ENCODE assay signal across 14 cellular contexts in genomic region chr7:30894866-30895408, GRCh38. TPM values are rescaled to one million over a fixed set of nuclear protein-coding genes. Genes with fewer than 3 reads are reported as not detected.
DNase-seq lines count a peak whose midpoint lies in the region; FAIRE-seq and TF ChIP-seq lines count a peak whose summit lies in the region.
"Had no signal": no experiment of that assay in that cellular context is flagged by ENCODE, and none has a peak within 500 bp of the region (broad histone marks: within the 10 kb centered on the region; RNA-seq: fewer than 3 reads in every experiment).

No MANE protein-coding gene starts in this region.

- peak overlapping the region; percentile 8 for H2BK12ac ChIP-seq in neuronal stem cell (ENCODE audit: low read length)

- H3K79me1 ChIP-seq in neuronal stem cell (ENCODE audit: low read depth, low read length), result no peaks in the 10 kb centered on the region

- no peak overlapping the region for H3K27ac Mint-ChIP-seq in immature natural killer cell

- H3K4me1 ChIP-seq in BLaER1 (peaks cover 87% of the 10 kb centered on the region), neuronal stem cell (ENCODE audit: control insufficient read depth in 2 of 2, insufficient read depth in 1 of 2, low read depth in 1 of 2, low read length in 2 of 2) (peaks cover 0 to 7% of the 10 kb centered on the region in 2 donors)

- no peak overlapping the region for H3K18ac ChIP-seq in neuronal stem cell (ENCODE audit: low read length)

- H3K23ac ChIP-seq in neuronal stem cell (ENCODE audit: low read depth, low read length, poor library complexity), result no peak overlapping the region

- TF ChIP-seq CTCF in choroid plexus epithelial cell (conservative IDR thresholded peaks at IDR 0.05; ENCODE audit: low read depth, low read length), result peak; percentile 53

- peaks cover 0 to 6% (median 6%) of the 10 kb centered on the region in 3 donors for H3K27me3 Mint-ChIP-seq in immature natural killer cell (ENCODE audit: low read depth in 3 of 3)

- H3K27me3 ChIP-seq in BLaER1 (no peaks in the 10 kb centered on the region), neuronal stem cell (ENCODE audit: control insufficient read depth in 3 of 3, insufficient read depth in 3 of 3, low read depth in 1 of 3, low read length in 3 of 3) (no peaks in the 10 kb centered on the region)

- H3K4ac ChIP-seq in neuronal stem cell (ENCODE audit: low read length), result no peak overlapping the region

- H3K27ac ChIP-seq in BLaER1 (no peak overlapping the region), neuronal stem cell (replicated peaks; ENCODE audit: low read length) (no peak overlapping the region)

- H2AK5ac ChIP-seq in neuronal stem cell (ENCODE audit: low read depth, low read length), result no peak overlapping the region

- no peak for TF ChIP-seq POLR2A in GM12891 (IDR thresholded peaks at IDR 0.05; ENCODE audit: low read depth, low read length)

- peaks cover 23% of the 10 kb centered on the region for H3K9me3 ChIP-seq in BLaER1
- no peaks in the 10 kb centered on the region for H3K9me3 ChIP-seq in neuronal stem cell (replicated peaks in 1 of 2; ENCODE audit: control insufficient read depth in 2 of 2, insufficient read depth in 1 of 2, low read depth in 1 of 2, low read length in 2 of 2)

- no peaks in the 10 kb centered on the region for H3K36me3 Mint-ChIP-seq in immature natural killer cell

- no CpG with 5 or more reads among the region's 13 CpGs for WGBS in neuronal stem cell (ENCODE audit: extremely low coverage in 2 of 2, insufficient read length in 2 of 2, insufficient replicate concordance in 1 of 2), 2 donors

- no peaks in the 10 kb centered on the region for H3K9me3 Mint-ChIP-seq in immature natural killer cell

- H2BK15ac ChIP-seq in neuronal stem cell (ENCODE audit: low read length), result no peak overlapping the region

- H3K14ac ChIP-seq in neuronal stem cell (ENCODE audit: low read length), result peak overlapping the region; percentile 4

- no peak overlapping the region for H2BK5ac ChIP-seq in neuronal stem cell (ENCODE audit: low read length)

- H3K4me2 ChIP-seq in BLaER1 (peak overlapping the region; percentile 71), neuronal stem cell (ENCODE audit: insufficient read depth, low read length, poor library complexity, severe bottlenecking) (no peak overlapping the region)

- H3K4me1 Mint-ChIP-seq in immature natural killer cell, result no peaks in the 10 kb centered on the region
- H3K4me1 Mint-ChIP-seq: stimulated activated naive CD8-positive, alpha-beta T cell treated with anti-CD3 and anti-CD28 coated beads, Interleukin-15, amount 100 ng/mL, for 72 hours had no signal

- H4K8ac ChIP-seq in neuronal stem cell (ENCODE audit: low read depth, low read length), result no peak overlapping the region

- no peak overlapping the region for H2BK120ac ChIP-seq in neuronal stem cell (ENCODE audit: low read depth, low read length)

- no peaks in the 10 kb centered on the region for H4K20me1 ChIP-seq in BLaER1

- H3K9ac ChIP-seq in BLaER1, result peak overlapping the region; percentile 16; the same call in 1 of the 2 replicates
- no peak overlapping the region for H3K9ac ChIP-seq in neuronal stem cell (ENCODE audit: low read depth, low read length, poor library complexity)

- H4K91ac ChIP-seq in neuronal stem cell (ENCODE audit: low read depth, low read length, poor library complexity), result no peak overlapping the region

- H2AFZ ChIP-seq in neuronal stem cell (ENCODE audit: low read length), result no peak overlapping the region

- H3K36me3 ChIP-seq in BLaER1 (no peaks in the 10 kb centered on the region), neuronal stem cell (replicated peaks in 1 of 2; ENCODE audit: control insufficient read depth in 2 of 2, insufficient read depth in 2 of 2, low read length in 2 of 2) (no peaks in the 10 kb centered on the region)

- H3K4me3 ChIP-seq in BLaER1 (no peak overlapping the region), choroid plexus epithelial cell (ENCODE audit: low read depth, low read length) (no peak overlapping the region), neuronal stem cell (ENCODE audit: low read length in 2 of 2) (no peak overlapping the region)

- DNase-seq in NCI-H1694 treated with DMSO at 0.1 percent for 48 hours (lab: John Stamatoyannopoulos, UW) (peak; percentile 37), choroid plexus epithelial cell (ENCODE audit: low read depth) (peak; percentile 39), neuronal stem cell (ENCODE audit: low spot score) (no peak), NCI-H748 (lab: John Stamatoyannopoulos, UW; ENCODE audit: unreplicated experiment) (no peak), GM12891 (ENCODE audit: insufficient read length, low spot score) (no peak), immature natural killer cell (no peak), GM19238 (ENCODE audit: insufficient read length, low spot score) (no peak)
- DNase-seq: anterior cingulate cortex; effector CD8-positive, alpha-beta T cell; NCI-H2029 treated with DMSO at 0.1 percent for 48 hours; stimulated activated CD4-positive, alpha-beta T cell treated with anti-CD3 and anti-CD28 coated beads, Interleukin-4, amount 100 ng/mL, for 4 hours; stimulated activated naive CD8-positive, alpha-beta T cell treated with anti-CD3 and anti-CD28 coated beads, Interleukin-15, amount 100 ng/mL, for 72 hours had no signal

- FAIRE-seq in GM12891 (lab: Jason Lieb, UNC), result no peak
- FAIRE-seq: TTC549 had no signal

- no peak overlapping the region for H3K4me3 Mint-ChIP-seq in immature natural killer cell
- H3K4me3 Mint-ChIP-seq: stimulated activated naive CD8-positive, alpha-beta T cell treated with anti-CD3 and anti-CD28 coated beads, Interleukin-15, amount 100 ng/mL, for 72 hours had no signal

TF ChIP-seq in GM12891, 5 proteins besides CTCF, POLR2A, EP300 and RAD21:
- no peak for TF ChIP-seq TAF1 (IDR thresholded peaks at IDR 0.05; ENCODE audit: low read depth, low read length)

RNA-seq across cellular contexts. Expression of gene AQP1, which starts 16.7 kb away (rescaled TPM):
- polyA plus RNA-seq in neuronal stem cell (2013, experiment 1 of 2), result 0.47 TPM
- 0.46 TPM for polyA plus RNA-seq in neuronal stem cell (2013, experiment 2 of 2)
- polyA plus RNA-seq in GM12891 (2012; ENCODE audit: low read depth, missing spikeins), result 0.09 TPM
- under 1 TPM in 1 of 3 donors, not detected in 2; 0.08 TPM for polyA plus RNA-seq in immature natural killer cell

Comparison
In these comparisons a context has a peak if more than half of its experiments do, and no peak if none do; other contexts are left out.
1. DNase-seq: peak in NCI-H1694 treated with DMSO at 0.1 percent for 48 hours (single experiment) and choroid plexus epithelial cell (single experiment); none in neuronal stem cell (single experiment), NCI-H748 (single experiment), GM12891 (single experiment), immature natural killer cell (0 of 3) and GM19238 (single experiment).